15 cellular contexts compared by ENCODE assay signal in the genomic region with DNA sequence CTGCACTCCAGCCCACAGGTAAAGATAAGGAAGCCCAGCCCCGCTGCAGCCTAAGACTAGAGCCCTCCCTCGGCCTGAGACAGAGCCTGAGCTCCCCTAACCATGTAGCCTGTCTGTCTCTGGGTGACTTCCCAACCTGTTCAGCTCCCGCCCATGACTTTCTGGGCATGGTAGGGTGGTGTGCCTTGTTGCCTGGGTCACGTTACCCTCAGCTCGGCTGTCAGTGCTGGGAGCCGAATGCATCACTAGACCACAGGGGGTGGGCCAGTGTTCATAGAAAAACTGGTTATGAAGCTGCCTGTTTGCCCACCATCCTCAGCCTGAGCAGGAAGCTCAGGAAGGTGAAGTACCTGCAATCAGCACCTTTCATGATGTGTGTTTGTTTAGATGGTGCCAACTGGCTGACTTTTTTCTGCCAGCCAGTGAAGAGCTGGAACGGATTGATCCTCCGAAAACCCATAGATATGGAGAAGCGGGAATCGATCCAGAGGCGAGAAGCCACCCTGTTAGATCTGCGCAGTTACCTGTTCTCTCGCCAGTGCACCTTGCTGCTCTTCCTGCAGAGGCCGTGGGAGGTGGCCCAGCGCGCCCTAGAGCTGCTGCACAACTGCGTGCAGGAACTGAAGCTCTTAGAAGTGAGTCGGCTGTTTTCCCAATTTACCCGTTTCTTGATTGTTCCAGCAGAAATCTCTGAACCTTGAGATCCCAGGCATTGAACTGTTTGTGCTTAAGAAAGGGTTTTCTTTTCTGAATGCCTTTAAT. TPM values are rescaled to one million over a fixed set of nuclear protein-coding genes. Genes with fewer than 3 reads are reported as not detected.
DNase-seq lines count a peak whose midpoint lies in the region; ATAC-seq and TF ChIP-seq lines count a peak whose summit lies in the region.
"Had no signal": no experiment of that assay in that cellular context is flagged by ENCODE, and none has a peak within 500 bp of the region (broad histone marks: within the 10 kb centered on the region; RNA-seq: fewer than 3 reads in every experiment).

No MANE protein-coding gene starts in this region.

- H3K4me1 ChIP-seq in gastrocnemius medialis: no peaks in the 10 kb centered on the region
- H3K4me1 ChIP-seq: foreskin keratinocyte, psoas muscle had no signal

- TF ChIP-seq CTCF in gastrocnemius medialis (IDR thresholded peaks at IDR 0.05 in 4 of 5, conservative IDR thresholded peaks at IDR 0.05 in 1 of 5): no peak

- no peaks in the 10 kb centered on the region for H3K27me3 Mint-ChIP-seq in activated CD4-positive, alpha-beta T cell treated with anti-CD3 and anti-CD28 coated beads, Interleukin-2, amount 10 ng/mL, durations not matched to agents 7 days and 5 days
- no peaks in the 10 kb centered on the region for H3K27me3 Mint-ChIP-seq in T-cell
- H3K27me3 Mint-ChIP-seq in central memory CD8-positive, alpha-beta T cell: no peaks in the 10 kb centered on the region

- no peak for ATAC-seq in T-cell (replicated peaks in 1 of 4)
- ATAC-seq in central memory CD8-positive, alpha-beta T cell (replicated peaks; ENCODE audit: extremely low read depth, poor library complexity, severe bottlenecking): no peak
- ATAC-seq in stimulated activated effector memory CD8-positive, alpha-beta T cell treated with anti-CD3 and anti-CD28 coated beads, Interleukin-12 subunit alpha, Interleukin-12 subunit beta, amount 100 ng/mL, for 72 hours: no peak
- ATAC-seq in gastrocnemius medialis: no peak
- ATAC-seq: foreskin keratinocyte, HepG2, psoas muscle had no signal

- H3K4me1 Mint-ChIP-seq in activated CD4-positive, alpha-beta T cell treated with anti-CD3 and anti-CD28 coated beads, Interleukin-2, amount 10 ng/mL, durations not matched to agents 7 days and 5 days: peaks cover 41% of the 10 kb centered on the region
- H3K4me1 Mint-ChIP-seq in T-cell: peaks cover 35 to 59% (median 44%) of the 10 kb centered on the region in 3 donors
- peaks cover 41% of the 10 kb centered on the region for H3K4me1 Mint-ChIP-seq in central memory CD8-positive, alpha-beta T cell
- H3K4me1 Mint-ChIP-seq in stimulated activated effector memory CD8-positive, alpha-beta T cell treated with anti-CD3 and anti-CD28 coated beads, Interleukin-12 subunit alpha, Interleukin-12 subunit beta, amount 100 ng/mL, for 72 hours: peaks cover 47% of the 10 kb centered on the region

- in situ Hi-C loops in gastrocnemius medialis (cut with MboI; ENCODE audit: low sequenced_read_pairs in 4 of 4): no loop called here

- no peaks in the 10 kb centered on the region for H3K9me3 Mint-ChIP-seq in activated CD4-positive, alpha-beta T cell treated with anti-CD3 and anti-CD28 coated beads, Interleukin-2, amount 10 ng/mL, durations not matched to agents 7 days and 5 days
- H3K9me3 Mint-ChIP-seq in T-cell: no peaks in the 10 kb centered on the region
- H3K9me3 Mint-ChIP-seq in central memory CD8-positive, alpha-beta T cell: no peaks in the 10 kb centered on the region
- H3K9me3 Mint-ChIP-seq in stimulated activated effector memory CD8-positive, alpha-beta T cell treated with anti-CD3 and anti-CD28 coated beads, Interleukin-12 subunit alpha, Interleukin-12 subunit beta, amount 100 ng/mL, for 72 hours: no peaks in the 10 kb centered on the region

- DNase-seq in activated CD4-positive, alpha-beta T cell treated with anti-CD3 and anti-CD28 coated beads, Interleukin-2, amount 10 ng/mL, durations not matched to agents 7 days and 5 days: no peak
- DNase-seq in activated CD4-positive, alpha-beta T cell treated with anti-CD3 and anti-CD28 coated beads, Interleukin-2, amount 50 U/mL, for 48 hours: no peak
- DNase-seq in T-cell (peak in 3 of 34 experiments; percentile 14 to 33 (median 31)), EL (no peak), occipital lobe (lab: John Stamatoyannopoulos, UW) (no peak), gastrocnemius medialis (no peak)
- DNase-seq in central memory CD8-positive, alpha-beta T cell (ENCODE audit: low spot score in 2 of 2): no peak
- no peak for DNase-seq in stimulated activated effector memory CD8-positive, alpha-beta T cell treated with anti-CD3 and anti-CD28 coated beads, Interleukin-12 subunit alpha, Interleukin-12 subunit beta, amount 100 ng/mL, for 72 hours (ENCODE audit: low spot score in 2 of 2)
- DNase-seq: ACHN, foreskin keratinocyte, MG63, NCI-H1694 treated with DMSO at 0.1 percent for 48 hours, NCI-H510A, psoas muscle had no signal

- peaks cover 52% of the 10 kb centered on the region for H3K36me3 Mint-ChIP-seq in activated CD4-positive, alpha-beta T cell treated with anti-CD3 and anti-CD28 coated beads, Interleukin-2, amount 10 ng/mL, durations not matched to agents 7 days and 5 days (ENCODE audit: low read depth)
- H3K36me3 Mint-ChIP-seq in T-cell: peaks cover 47% of the 10 kb centered on the region
- peaks cover 52% of the 10 kb centered on the region for H3K36me3 Mint-ChIP-seq in central memory CD8-positive, alpha-beta T cell (ENCODE audit: insufficient read depth)
- H3K36me3 Mint-ChIP-seq in stimulated activated effector memory CD8-positive, alpha-beta T cell treated with anti-CD3 and anti-CD28 coated beads, Interleukin-12 subunit alpha, Interleukin-12 subunit beta, amount 100 ng/mL, for 72 hours: peaks cover 93% of the 10 kb centered on the region

- CTCF ChIA-PET in activated CD4-positive, alpha-beta T cell treated with anti-CD3 and anti-CD28 coated beads, Interleukin-2, amount 10 ng/mL, durations not matched to agents 7 days and 5 days (lab: Charles Lee): interaction anchor here (0.5 to 1.4 kb wide), 7 partner anchors 13 to 27 kb away, joined by 3 to 4 read pairs (median 3); no protein-coding TSS in a partner anchor
- CTCF ChIA-PET in T-cell (lab: Charles Lee): interaction anchor here (0.5 to 1.0 kb wide), 3 partner anchors 42 to 1089 kb away, joined by 3 read pairs; no protein-coding TSS in a partner anchor

- H3K27me3 ChIP-seq in gastrocnemius medialis: no peaks in the 10 kb centered on the region
- H3K27me3 ChIP-seq: foreskin keratinocyte, MG63 had no signal

- no peak for TF ChIP-seq POLR2A in gastrocnemius medialis (IDR thresholded peaks at IDR 0.05)

- H3K27ac ChIP-seq in gastrocnemius medialis: no peak overlapping the region
- H3K27ac ChIP-seq: foreskin keratinocyte, psoas muscle had no signal

- intact Hi-C loops in gastrocnemius medialis (cut with DNase I; ENCODE audit: low total_unique reads): no loop called here

- H3K4me3 Mint-ChIP-seq in activated CD4-positive, alpha-beta T cell treated with anti-CD3 and anti-CD28 coated beads, Interleukin-2, amount 10 ng/mL, durations not matched to agents 7 days and 5 days: no peak overlapping the region
- H3K4me3 Mint-ChIP-seq in T-cell: no peak overlapping the region
- no peak overlapping the region for H3K4me3 Mint-ChIP-seq in central memory CD8-positive, alpha-beta T cell
- H3K4me3 Mint-ChIP-seq in stimulated activated effector memory CD8-positive, alpha-beta T cell treated with anti-CD3 and anti-CD28 coated beads, Interleukin-12 subunit alpha, Interleukin-12 subunit beta, amount 100 ng/mL, for 72 hours: no peak overlapping the region

- peak overlapping the region; percentile 68 for H3K27ac Mint-ChIP-seq in activated CD4-positive, alpha-beta T cell treated with anti-CD3 and anti-CD28 coated beads, Interleukin-2, amount 10 ng/mL, durations not matched to agents 7 days and 5 days
- peak overlapping the region; percentile 79 to 81 for H3K27ac Mint-ChIP-seq in T-cell
- peak overlapping the region; percentile 99 for H3K27ac Mint-ChIP-seq in central memory CD8-positive, alpha-beta T cell (ENCODE audit: low read depth)
- H3K27ac Mint-ChIP-seq in stimulated activated effector memory CD8-positive, alpha-beta T cell treated with anti-CD3 and anti-CD28 coated beads, Interleukin-12 subunit alpha, Interleukin-12 subunit beta, amount 100 ng/mL, for 72 hours: peak overlapping the region; percentile 92

- POLR2A ChIA-PET in activated CD4-positive, alpha-beta T cell treated with anti-CD3 and anti-CD28 coated beads, Interleukin-2, amount 10 ng/mL, durations not matched to agents 7 days and 5 days (lab: Charles Lee): no interaction called here
- POLR2A ChIA-PET in T-cell (lab: Charles Lee): interaction anchor here (0.5 to 0.6 kb wide), 2 partner anchors 15 to 365 kb away, joined by 3 to 4 read pairs; no protein-coding TSS in a partner anchor

- peaks cover 0 to 32% of the 10 kb centered on the region in 2 donors for H3K36me3 ChIP-seq in gastrocnemius medialis

- no peak overlapping the region for H3K4me3 ChIP-seq in gastrocnemius medialis
- H3K4me3 ChIP-seq: MG63, psoas muscle had no signal

- no peaks in the 10 kb centered on the region for H3K9me3 ChIP-seq in gastrocnemius medialis
- H3K9me3 ChIP-seq: MG63, psoas muscle had no signal

RNA-seq across cellular contexts. Expression of gene PWP2, which starts 43.9 kb away (rescaled TPM):
- 10 to 100 TPM; 24.2 to 29.0 TPM for total RNA-seq in activated CD4-positive, alpha-beta T cell treated with anti-CD3 and anti-CD28 coated beads, Interleukin-2, amount 10 ng/mL, durations not matched to agents 7 days and 5 days
- total RNA-seq in T-cell (10 to 100 TPM in 4 of 5 donors, 1 to 10 TPM in 1; 8.9 to 39.3 (median 12.3) TPM), occipital lobe (16.5 TPM), gastrocnemius medialis (10 to 100 TPM in 1 of 4 donors, 1 to 10 TPM in 3; 3.9 to 19.2 (median 7.9) TPM)

RNA-seq across cellular contexts. Expression of gene TRAPPC10, which starts 51.2 kb away (rescaled TPM):
- total RNA-seq in activated CD4-positive, alpha-beta T cell treated with anti-CD3 and anti-CD28 coated beads, Interleukin-2, amount 10 ng/mL, durations not matched to agents 7 days and 5 days: 10 to 100 TPM; 61.7 to 76.9 TPM
- total RNA-seq in T-cell (100 to 1,000 TPM in 2 of 5 donors, 10 to 100 TPM in 3; 82.5 to 144 (median 92.2) TPM), occipital lobe (23.1 TPM), gastrocnemius medialis (10 to 100 TPM; 17.9 to 32.9 (median 23.1) TPM)
